ENCODE assay signal across 6 cellular contexts in genomic region chrX:153875391-153876111, GRCh38. TPM values are rescaled to one million over a fixed set of nuclear protein-coding genes. Genes with fewer than 3 reads are reported as not detected.
A peak's percentile ranks its signal among the peaks of the same experiment; 100 is the strongest.
DNase-seq lines count a peak whose midpoint lies in the region; ATAC-seq and TF ChIP-seq lines count a peak whose summit lies in the region.

No MANE protein-coding gene starts in this region.

- ATAC-seq in Right ventricle myocardium inferior = no peak

- no peaks in the 10 kb centered on the region for H3K36me3 ChIP-seq in right atrium auricular region

- no peaks in the 10 kb centered on the region for H3K4me1 ChIP-seq in right atrium auricular region

- no peaks in the 10 kb centered on the region for H3K27me3 ChIP-seq in right atrium auricular region

- TF ChIP-seq CTCF in right atrium auricular region (IDR thresholded peaks at IDR 0.05) = no peak

- DNase-seq in Right ventricle myocardium inferior (ENCODE audit: missing footprints) = peak; percentile 77
- DNase-seq in right atrium auricular region (ENCODE audit: low spot score) = no peak
- peak; percentile 68 for DNase-seq in activated naive CD4-positive, alpha-beta T cell treated with Interleukin-2 at 50 U/mL for 16 hours
- DNase-seq in medulla oblongata (ENCODE audit: extremely low spot score) = peak; percentile 23
- peak; percentile 62 for DNase-seq in ureter (ENCODE audit: low spot score)
- no peak for DNase-seq in NCI-H510A treated with DMSO at 0.1 percent for 48 hours (lab: John Stamatoyannopoulos, UW)

- no peak overlapping the region for H3K4me3 ChIP-seq in right atrium auricular region

- H3K27ac ChIP-seq in right atrium auricular region = no peak overlapping the region

- no peaks in the 10 kb centered on the region for H3K9me3 ChIP-seq in right atrium auricular region

- intact Hi-C loops in Right ventricle myocardium inferior (cut with DNase I) = no loop called here

RNA-seq across cellular contexts. Expression of gene L1CAM, which starts 10.4 kb away (rescaled TPM):
- total RNA-seq in Right ventricle myocardium inferior (6.1 TPM), right atrium auricular region (1 to 10 TPM; 6.3 to 7.0 TPM), ureter (3.8 TPM)

RNA-seq across cellular contexts. Expression of gene AVPR2, which starts 28.9 kb away (rescaled TPM):
- 3.2 TPM for total RNA-seq in Right ventricle myocardium inferior
- 1 to 10 TPM; 2.3 to 4.7 TPM for total RNA-seq in right atrium auricular region
- total RNA-seq in ureter = 2.3 TPM

RNA-seq across cellular contexts. Expression of gene PDZD4, which starts 45.2 kb away (rescaled TPM):
- total RNA-seq in Right ventricle myocardium inferior (2.8 TPM), right atrium auricular region (1 to 10 TPM; 2.1 to 7.1 TPM), ureter (10.6 TPM)

RNA-seq across cellular contexts. Expression of gene ARHGAP4, which starts 50.5 kb away (rescaled TPM):
- total RNA-seq in Right ventricle myocardium inferior = 9.7 TPM
- total RNA-seq in right atrium auricular region = 1 to 10 TPM; 7.6 to 8.9 TPM
- total RNA-seq in ureter = 43.7 TPM

RNA-seq across cellular contexts. Expression of gene NAA10, which starts 59.3 kb away (rescaled TPM):
- 80.6 TPM for total RNA-seq in Right ventricle myocardium inferior
- total RNA-seq in right atrium auricular region = 10 to 100 TPM; 66.5 to 70.2 TPM
- 83.7 TPM for total RNA-seq in ureter

Comparison
In these comparisons a context has a peak if more than half of its experiments do, and no peak if none do; other contexts are left out.
1. DNase-seq: peak in Right ventricle myocardium inferior (single experiment), activated naive CD4-positive, alpha-beta T cell treated with Interleukin-2 at 50 U/mL for 16 hours (single experiment), medulla oblongata (single experiment) and ureter (single experiment); none in right atrium auricular region (single experiment) and NCI-H510A treated with DMSO at 0.1 percent for 48 hours (single experiment).